20 cellular contexts compared by ENCODE assay signal in the genomic region with DNA sequence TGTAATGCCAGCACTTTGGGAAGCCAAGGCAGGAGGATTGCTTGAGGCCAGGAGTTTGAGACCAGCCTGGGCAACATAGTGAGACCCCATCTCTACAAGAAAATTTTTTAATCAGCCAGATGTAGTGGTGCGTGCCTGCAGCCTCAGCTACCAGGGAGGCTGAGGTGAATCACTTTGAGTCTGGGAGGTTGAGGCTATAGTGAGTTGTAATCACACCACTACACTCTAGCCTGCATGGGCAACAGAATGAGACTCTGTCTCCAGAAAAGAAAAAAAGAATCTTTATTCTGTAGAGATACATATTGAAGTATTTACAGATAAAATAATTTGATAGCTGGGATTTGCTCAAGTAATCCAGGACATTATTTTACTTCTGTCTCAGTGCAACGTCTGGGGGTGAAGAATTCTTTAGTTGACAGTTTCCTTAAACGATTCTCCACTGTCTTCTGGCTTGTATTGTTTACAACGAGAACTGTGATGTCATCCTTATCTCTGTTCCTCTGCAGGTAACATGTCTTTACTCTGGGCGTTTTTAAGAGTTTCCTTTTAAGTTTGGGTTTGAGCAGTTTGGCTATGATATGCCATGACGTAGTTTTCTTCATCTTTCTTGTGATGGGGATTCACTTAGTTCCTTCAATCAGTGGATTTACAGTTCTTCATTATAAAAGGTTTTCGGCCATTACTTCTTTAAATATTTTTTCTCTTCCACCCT. TPM values are rescaled to one million over a fixed set of nuclear protein-coding genes. Genes with fewer than 3 reads are reported as not detected.
DNase-seq lines count a peak whose midpoint lies in the region; ATAC-seq, FAIRE-seq and TF ChIP-seq lines count a peak whose summit lies in the region.
"Had no signal": no experiment of that assay in that cellular context is flagged by ENCODE, and none has a peak within 500 bp of the region (broad histone marks: within the 10 kb centered on the region; RNA-seq: fewer than 3 reads in every experiment).

No MANE protein-coding gene starts in this region.

- ATAC-seq in activated CD8-positive, alpha-beta memory T cell treated with anti-CD3 and anti-CD28 coated beads, Interleukin-2, amount 10 ng/mL, durations not matched to agents 7 days and 5 days: peak; percentile 27
- ATAC-seq in naive thymus-derived CD4-positive, alpha-beta T cell: peak; percentile 73
- ATAC-seq: A549 had no signal

- peaks cover 89% of the 10 kb centered on the region for H4K20me1 ChIP-seq in astrocyte (ENCODE audit: insufficient read depth, low read length)

- H3K36me3 Mint-ChIP-seq in activated CD8-positive, alpha-beta memory T cell treated with anti-CD3 and anti-CD28 coated beads, Interleukin-2, amount 10 ng/mL, durations not matched to agents 7 days and 5 days: peaks cover 27% of the 10 kb centered on the region
- H3K36me3 Mint-ChIP-seq in astrocyte (ENCODE audit: low read depth, unreplicated experiment): peaks cover 10% of the 10 kb centered on the region
- peaks cover 0 to 49% (median 33%) of the 10 kb centered on the region in 5 donors for H3K36me3 Mint-ChIP-seq in naive thymus-derived CD4-positive, alpha-beta T cell

- no peaks in the 10 kb centered on the region for H3K9me3 ChIP-seq in astrocyte (ENCODE audit: insufficient read depth, low read depth, low read length)
- no peaks in the 10 kb centered on the region for H3K9me3 ChIP-seq in naive thymus-derived CD4-positive, alpha-beta T cell (ENCODE audit: control insufficient read depth in 2 of 3, low read length in 3 of 3)
- no peaks in the 10 kb centered on the region for H3K9me3 ChIP-seq in right atrium auricular region
- H3K9me3 ChIP-seq: A549 had no signal

- H2AFZ ChIP-seq in astrocyte (ENCODE audit: low read depth, low read length): no peak overlapping the region

- H3K36me3 ChIP-seq in astrocyte (ENCODE audit: insufficient read depth, low read length) (no peaks in the 10 kb centered on the region), right atrium auricular region (peaks cover 1% of the 10 kb centered on the region)
- peaks cover 0 to 9% (median 3%) of the 10 kb centered on the region in 3 experiments for H3K36me3 ChIP-seq in naive thymus-derived CD4-positive, alpha-beta T cell (ENCODE audit: control insufficient read depth in 2 of 3, insufficient read depth in 3 of 3, low read length in 3 of 3)

- no peak overlapping the region for H3K27ac ChIP-seq in astrocyte (ENCODE audit: low read depth, low read length)
- no peak overlapping the region for H3K27ac ChIP-seq in naive thymus-derived CD4-positive, alpha-beta T cell (ENCODE audit: low read depth, low read length)
- no peak overlapping the region for H3K27ac ChIP-seq in right atrium auricular region
- H3K27ac ChIP-seq: A549, C4-2B had no signal

- H3K4me1 ChIP-seq in astrocyte (ENCODE audit: insufficient read depth, low read length): peaks cover 9% of the 10 kb centered on the region
- H3K4me1 ChIP-seq in naive thymus-derived CD4-positive, alpha-beta T cell (ENCODE audit: control insufficient read depth in 2 of 2, insufficient read depth in 2 of 2, low read length in 2 of 2): no peaks in the 10 kb centered on the region
- H3K4me1 ChIP-seq in right atrium auricular region: peaks cover 0 to 3% of the 10 kb centered on the region in 2 donors

- FAIRE-seq in GM12891 (lab: Jason Lieb, UNC) (no peak), astrocyte (lab: Jason Lieb, UNC) (peak; percentile 34)
- FAIRE-seq: A549, HTR-8/SVneo had no signal

- H3K9ac ChIP-seq in astrocyte (ENCODE audit: low read length): no peak overlapping the region

- H3K27ac Mint-ChIP-seq in activated CD8-positive, alpha-beta memory T cell treated with anti-CD3 and anti-CD28 coated beads, Interleukin-2, amount 10 ng/mL, durations not matched to agents 7 days and 5 days: no peak overlapping the region
- no peak overlapping the region for H3K27ac Mint-ChIP-seq in astrocyte (ENCODE audit: unreplicated experiment)
- H3K27ac Mint-ChIP-seq in naive thymus-derived CD4-positive, alpha-beta T cell: peak overlapping the region in 7 of 9 donors; percentile 39 to 88 (median 62)
- H3K27ac Mint-ChIP-seq: HFFc6 had no signal

- intact Hi-C loops in naive thymus-derived CD4-positive, alpha-beta T cell (cut with micrococcal nuclease): loop anchor here in 1 of 2 donors (2.0 kb wide), 1 partner anchor 14 kb away; no protein-coding TSS in a partner anchor

- TF ChIP-seq CTCF in astrocyte (IDR thresholded peaks at IDR 0.05; ENCODE audit: insufficient read depth, low read depth, low read length) (no peak), right atrium auricular region (IDR thresholded peaks at IDR 0.05) (no peak)

- peaks cover 11% of the 10 kb centered on the region for H3K4me1 Mint-ChIP-seq in activated CD8-positive, alpha-beta memory T cell treated with anti-CD3 and anti-CD28 coated beads, Interleukin-2, amount 10 ng/mL, durations not matched to agents 7 days and 5 days
- H3K4me1 Mint-ChIP-seq in astrocyte (ENCODE audit: low read depth, unreplicated experiment): peaks cover 36% of the 10 kb centered on the region
- H3K4me1 Mint-ChIP-seq in naive thymus-derived CD4-positive, alpha-beta T cell: peaks cover 16 to 70% (median 48%) of the 10 kb centered on the region in 7 donors

- POLR2A ChIA-PET in naive thymus-derived CD4-positive, alpha-beta T cell (lab: Charles Lee): interaction anchor here (1.5 kb wide), 1 partner anchor 25 kb away, joined by 3 read pairs; no protein-coding TSS in a partner anchor

- no peaks in the 10 kb centered on the region for H3K27me3 ChIP-seq in astrocyte (ENCODE audit: insufficient read depth, low read length)
- no peaks in the 10 kb centered on the region for H3K27me3 ChIP-seq in naive thymus-derived CD4-positive, alpha-beta T cell (ENCODE audit: control insufficient read depth in 2 of 2, insufficient read depth in 2 of 2, low read length in 2 of 2)
- no peaks in the 10 kb centered on the region for H3K27me3 ChIP-seq in right atrium auricular region

- no peak overlapping the region for H3K4me2 ChIP-seq in astrocyte (ENCODE audit: low read length)
- H3K4me2 ChIP-seq: A549 had no signal

- H3K27me3 Mint-ChIP-seq in activated CD8-positive, alpha-beta memory T cell treated with anti-CD3 and anti-CD28 coated beads, Interleukin-2, amount 10 ng/mL, durations not matched to agents 7 days and 5 days: no peaks in the 10 kb centered on the region
- no peaks in the 10 kb centered on the region for H3K27me3 Mint-ChIP-seq in astrocyte (ENCODE audit: low read depth, unreplicated experiment)
- H3K27me3 Mint-ChIP-seq in naive thymus-derived CD4-positive, alpha-beta T cell: no peaks in the 10 kb centered on the region

- CTCF ChIA-PET in activated CD8-positive, alpha-beta memory T cell treated with anti-CD3 and anti-CD28 coated beads, Interleukin-2, amount 10 ng/mL, durations not matched to agents 7 days and 5 days (lab: Charles Lee): interaction anchor here (1.6 kb wide), 2 partner anchors 8 to 10 kb away, joined by 3 to 4 read pairs; no protein-coding TSS in a partner anchor
- CTCF ChIA-PET in naive thymus-derived CD4-positive, alpha-beta T cell (lab: Charles Lee): no interaction called here

- no peak for DNase-seq in activated CD8-positive, alpha-beta memory T cell treated with anti-CD3 and anti-CD28 coated beads, Interleukin-2, amount 10 ng/mL, durations not matched to agents 7 days and 5 days
- no peak for DNase-seq in activated CD8-positive, alpha-beta memory T cell treated with anti-CD3 and anti-CD28 coated beads, Interleukin-2, amount 50 U/mL, for 48 hours
- DNase-seq in GM12891 (ENCODE audit: insufficient read length, low spot score) (no peak), astrocyte (ENCODE audit: low read depth) (no peak), NCI-H2227 treated with DMSO at 0.1 percent for 48 hours (lab: John Stamatoyannopoulos, UW) (no peak), 8988T (no peak), right atrium auricular region (ENCODE audit: low spot score) (no peak)
- DNase-seq in naive thymus-derived CD4-positive, alpha-beta T cell: peak in 7 of 9 donors; percentile 18 to 52 (median 36)
- DNase-seq: Calu3, DMS79 treated with DMSO at 0.1 percent for 48 hours, GOT3, HFFc6, KBM-7, NCI-H1048, NCI-H446 treated with DMSO at 0.1 percent for 48 hours, NCI-H774, SHP77 had no signal

- no peaks in the 10 kb centered on the region for H3K9me3 Mint-ChIP-seq in activated CD8-positive, alpha-beta memory T cell treated with anti-CD3 and anti-CD28 coated beads, Interleukin-2, amount 10 ng/mL, durations not matched to agents 7 days and 5 days (ENCODE audit: low read depth)
- H3K9me3 Mint-ChIP-seq in astrocyte (ENCODE audit: unreplicated experiment): no peaks in the 10 kb centered on the region
- no peaks in the 10 kb centered on the region for H3K9me3 Mint-ChIP-seq in naive thymus-derived CD4-positive, alpha-beta T cell
- H3K9me3 Mint-ChIP-seq: HFFc6 had no signal

- no peak overlapping the region for H3K4me3 Mint-ChIP-seq in activated CD8-positive, alpha-beta memory T cell treated with anti-CD3 and anti-CD28 coated beads, Interleukin-2, amount 10 ng/mL, durations not matched to agents 7 days and 5 days
- H3K4me3 Mint-ChIP-seq in astrocyte (ENCODE audit: unreplicated experiment): no peak overlapping the region
- H3K4me3 Mint-ChIP-seq in naive thymus-derived CD4-positive, alpha-beta T cell: no peak overlapping the region
- H3K4me3 Mint-ChIP-seq: HFFc6 had no signal

- no peak for TF ChIP-seq POLR2A in GM12891 (IDR thresholded peaks at IDR 0.05; ENCODE audit: low read depth, low read length)

- peaks cover 72% of the 10 kb centered on the region for H3K79me2 ChIP-seq in astrocyte (ENCODE audit: insufficient read depth, low read length)

- H3K4me3 ChIP-seq in astrocyte (ENCODE audit: insufficient read depth, low read depth, low read length): no peak overlapping the region
- H3K4me3 ChIP-seq in naive thymus-derived CD4-positive, alpha-beta T cell (ENCODE audit: low read length): no peak overlapping the region
- no peak overlapping the region for H3K4me3 ChIP-seq in right atrium auricular region
- H3K4me3 ChIP-seq: A549 had no signal

TF ChIP-seq in GM12891, 5 proteins besides CTCF, POLR2A, EP300 and RAD21:
- TF ChIP-seq SPI1 (IDR thresholded peaks at IDR 0.05; ENCODE audit: low read depth, low read length) (peak; percentile 22; the same call in 1 of the 2 replicates), POU2F2 (IDR thresholded peaks at IDR 0.05; ENCODE audit: low read depth, low read length) (no peak), TAF1 (IDR thresholded peaks at IDR 0.05; ENCODE audit: low read depth, low read length) (no peak), PAX5 (IDR thresholded peaks at IDR 0.05; ENCODE audit: insufficient read depth, low read length, severe bottlenecking) (no peak), POLR2AphosphoS5 (IDR thresholded peaks at IDR 0.05; ENCODE audit: low read depth, low read length) (no peak)

RNA-seq across cellular contexts. Expression of a gene that starts 26.3 kb away (rescaled TPM):
- total RNA-seq in activated CD8-positive, alpha-beta memory T cell treated with anti-CD3 and anti-CD28 coated beads, Interleukin-2, amount 10 ng/mL, durations not matched to agents 7 days and 5 days: 10 to 100 TPM; 45.2 to 65.6 TPM
- polyA plus RNA-seq in GM12891 (2012; ENCODE audit: low read depth, missing spikeins): 15.7 TPM
- 160 and 165 TPM in 2 replicates for total RNA-seq in astrocyte
- 10 to 100 TPM; 50.6 to 70.2 (median 54.3) TPM for total RNA-seq in naive thymus-derived CD4-positive, alpha-beta T cell
- polyA plus RNA-seq in naive thymus-derived CD4-positive, alpha-beta T cell: 10 to 100 TPM; 39.8 to 53.1 TPM
- total RNA-seq in right atrium auricular region: 10 to 100 TPM; 33.3 to 40.0 TPM

Comparison
In these comparisons a context has a peak if more than half of its experiments do, and no peak if none do; other contexts are left out.
1. DNase-seq: peak in naive thymus-derived CD4-positive, alpha-beta T cell (7 of 9); none in activated CD8-positive, alpha-beta memory T cell treated with anti-CD3 and anti-CD28 coated beads, Interleukin-2, amount 10 ng/mL, durations not matched to agents 7 days and 5 days (single experiment), activated CD8-positive, alpha-beta memory T cell treated with anti-CD3 and anti-CD28 coated beads, Interleukin-2, amount 50 U/mL, for 48 hours (single experiment), GM12891 (single experiment), astrocyte (single experiment), NCI-H2227 treated with DMSO at 0.1 percent for 48 hours (single experiment), 8988T (single experiment) and right atrium auricular region (single experiment).
2. H3K27ac Mint-ChIP-seq: peak in naive thymus-derived CD4-positive, alpha-beta T cell (7 of 9); none in activated CD8-positive, alpha-beta memory T cell treated with anti-CD3 and anti-CD28 coated beads, Interleukin-2, amount 10 ng/mL, durations not matched to agents 7 days and 5 days (single experiment) and astrocyte (single experiment).